Comparison of ENCODE assay signal across 8 cellular contexts in genomic region chr12:24561882-24562760, GRCh38.
DNase-seq lines count a peak whose midpoint lies in the region; ATAC-seq, FAIRE-seq and TF ChIP-seq lines count a peak whose summit lies in the region.

No MANE protein-coding gene starts in this region.

- peak overlapping the region; percentile 97 for H3K4me2 ChIP-seq in H9 (ENCODE audit: insufficient read depth, insufficient read length, low read length)
- H3K4me2 ChIP-seq in HepG2 (ENCODE audit: low read depth, low read length) = peak overlapping the region; percentile 95

- H3K23ac ChIP-seq in H9 (ENCODE audit: insufficient read length, low read depth, low read length) = no peak overlapping the region

- H3K79me2 ChIP-seq in H9 (ENCODE audit: insufficient read depth, low read length) (no peaks in the 10 kb centered on the region), HepG2 (ENCODE audit: insufficient read depth, low read length) (no peaks in the 10 kb centered on the region)

- H3K56ac ChIP-seq in H9 (ENCODE audit: insufficient read length, low read depth, low read length) = no peak overlapping the region

- peaks cover 28% of the 10 kb centered on the region for H3K23me2 ChIP-seq in H9 (ENCODE audit: insufficient read length, low read depth, low read length, poor library complexity, severe bottlenecking)

- no peak overlapping the region for H2BK12ac ChIP-seq in H9 (ENCODE audit: insufficient read length, low read depth, low read length)

- no peaks in the 10 kb centered on the region for H3K36me3 ChIP-seq in HepG2 (replicated peaks in 1 of 2; ENCODE audit: control insufficient read depth in 1 of 2, insufficient read depth in 2 of 2, low read length in 2 of 2)

- no peaks in the 10 kb centered on the region for H3K9me3 Mint-ChIP-seq in H9
- no peaks in the 10 kb centered on the region for H3K9me3 Mint-ChIP-seq in dendritic cell treated with granulocyte-macrophage colony-stimulating factor and Interleukin-4, amounts not matched to agents 40 ng/mL and 50 ng/mL, for 4 days
- H3K9me3 Mint-ChIP-seq in stimulated activated naive B cell treated with anti-CD40 and anti-IgM and Interleukin-4, amounts not matched to agents 10 μg/mL and 1 μg/mL and 100 μg/mL, for 72 hours = no peaks in the 10 kb centered on the region

- in situ Hi-C loops in HepG2 (cut with HindIII; ENCODE audit: extremely low pct_ligation_motif_present, low pct_unique_long_range_greater_than_20kb) = loop anchor here (25.0 kb wide), 1 partner anchor 550 kb away; no protein-coding TSS in a partner anchor

- peak; percentile 65 for ATAC-seq in HepG2
- ATAC-seq in stimulated activated naive B cell treated with anti-CD40 and anti-IgM and Interleukin-4, amounts not matched to agents 10 μg/mL and 1 μg/mL and 100 μg/mL, for 72 hours (replicated peaks) = peak; percentile 58 to 67
- ATAC-seq in HG03342 (IDR thresholded peaks at IDR 0.05; ENCODE audit: unreplicated experiment) = no peak
- no peak for ATAC-seq in HG03108 (IDR thresholded peaks at IDR 0.05; ENCODE audit: unreplicated experiment)

- no CpG with 5 or more reads among the region's 74 CpGs for WGBS in H9 (ENCODE audit: extremely low coverage, insufficient read length, low lambda C conversion rate)
- under 1% methylated on average over 27 of the region's 74 CpGs for WGBS in HepG2 (ENCODE audit: low lambda C conversion rate)

- intact Hi-C loops in dendritic cell treated with granulocyte-macrophage colony-stimulating factor and Interleukin-4, amounts not matched to agents 40 ng/mL and 50 ng/mL, for 4 days (cut with micrococcal nuclease) = no loop called here
- intact Hi-C loops in HepG2 (cut with micrococcal nuclease; ENCODE audit: unreplicated experiment) = no loop called here

- H2BK20ac ChIP-seq in H9 (ENCODE audit: low read depth, low read length, poor library complexity, severe bottlenecking) = no peak overlapping the region

- H3K4me3 ChIP-seq in HepG2 (replicated peaks in 1 of 3; ENCODE audit: insufficient read depth in 1 of 3, low read depth in 2 of 3, low read length in 3 of 3) = peak overlapping the region; percentile 46 to 70 (median 67)

- TF ChIP-seq CTCF in H9 (conservative IDR thresholded peaks at IDR 0.05) (no peak), HepG2 (CRISPR knock-in tag; IDR thresholded peaks at IDR 0.05) (no peak)

- no peak for TF ChIP-seq POLR2A in HepG2 (IDR thresholded peaks at IDR 0.05; ENCODE audit: insufficient read depth in 1 of 2, low read depth in 2 of 2, low read length in 2 of 2)

- TF ChIP-seq EP300 in HepG2 (IDR thresholded peaks at IDR 0.05; ENCODE audit: low read depth in 2 of 2, low read length in 2 of 2) (no peak), HepG2 (CRISPR knock-in tag; IDR thresholded peaks at IDR 0.05; ENCODE audit: borderline replicate concordance) (no peak)

- peaks cover 36 to 48% of the 10 kb centered on the region in 2 experiments for H3K4me1 Mint-ChIP-seq in H9
- H3K4me1 Mint-ChIP-seq in dendritic cell treated with granulocyte-macrophage colony-stimulating factor and Interleukin-4, amounts not matched to agents 40 ng/mL and 50 ng/mL, for 4 days (ENCODE audit: low read depth) = peaks cover 29% of the 10 kb centered on the region
- peaks cover 17 to 22% of the 10 kb centered on the region in 2 donors for H3K4me1 Mint-ChIP-seq in stimulated activated naive B cell treated with anti-CD40 and anti-IgM and Interleukin-4, amounts not matched to agents 10 μg/mL and 1 μg/mL and 100 μg/mL, for 72 hours

- H3K27me3 ChIP-seq in H9 (ENCODE audit: insufficient read depth, low read length) (peaks cover 5% of the 10 kb centered on the region; the same call in 1 of the 2 replicates), HepG2 (ENCODE audit: control insufficient read depth in 1 of 2, insufficient read depth in 2 of 2, low read length in 2 of 2) (peaks cover 2 to 44% of the 10 kb centered on the region in 2 experiments)

- H2BK5ac ChIP-seq in H9 (ENCODE audit: insufficient read length, low read length) = no peak overlapping the region

- no peak overlapping the region for H2BK15ac ChIP-seq in H9 (ENCODE audit: low read depth, low read length)

- no peak overlapping the region for H4K91ac ChIP-seq in H9 (ENCODE audit: insufficient read length, low read depth, low read length)

- POLR2A ChIA-PET in HepG2 (lab: Yijun Ruan, JAX) = no interaction called here

- peak overlapping the region; percentile 80 for H3K14ac ChIP-seq in H9 (ENCODE audit: insufficient read depth, low read length)

- peaks cover 1% of the 10 kb centered on the region; the same call in 1 of the 2 replicates for H3K4me1 ChIP-seq in H9 (ENCODE audit: insufficient read depth, low read length)
- peaks cover 23% of the 10 kb centered on the region for H3K4me1 ChIP-seq in HepG2 (ENCODE audit: insufficient read depth, low read length)

- no peak overlapping the region for H3T11ph ChIP-seq in H9 (ENCODE audit: low read length)

- no peak for FAIRE-seq in HepG2 (lab: Jason Lieb, UNC)

- H4K20me1 ChIP-seq in H9 (ENCODE audit: control insufficient read depth, insufficient read depth, insufficient read length) (no peaks in the 10 kb centered on the region), HepG2 (ENCODE audit: insufficient read depth, low read length) (no peaks in the 10 kb centered on the region)

- no peak for TF ChIP-seq RAD21 in HepG2 (CRISPR knock-in tag; IDR thresholded peaks at IDR 0.05)

- no peak overlapping the region for H2AFZ ChIP-seq in H9 (ENCODE audit: low read length)
- H2AFZ ChIP-seq in HepG2 (ENCODE audit: low read length) = no peak overlapping the region

- H3K4ac ChIP-seq in H9 (ENCODE audit: low read depth, low read length) = no peak overlapping the region

- H3K27ac Mint-ChIP-seq in H9 = peak overlapping the region; percentile 51 to 96 (median 94)
- peak overlapping the region; percentile 51 for H3K27ac Mint-ChIP-seq in dendritic cell treated with granulocyte-macrophage colony-stimulating factor and Interleukin-4, amounts not matched to agents 40 ng/mL and 50 ng/mL, for 4 days
- peak overlapping the region; percentile 84 for H3K27ac Mint-ChIP-seq in stimulated activated naive B cell treated with anti-CD40 and anti-IgM and Interleukin-4, amounts not matched to agents 10 μg/mL and 1 μg/mL and 100 μg/mL, for 72 hours

- H3K27ac ChIP-seq in H9 (ENCODE audit: insufficient read length, low read depth, low read length) (no peak overlapping the region), HepG2 (ENCODE audit: extremely low read length, insufficient read depth, low read length) (no peak overlapping the region)

- H3K18ac ChIP-seq in H9 (ENCODE audit: insufficient read length, low read depth, low read length) = peak overlapping the region; percentile 74

- H2AK5ac ChIP-seq in H9 (ENCODE audit: insufficient read length, low read length) = no peak overlapping the region

- H3K4me3 Mint-ChIP-seq in H9 = peak overlapping the region; percentile 78 to 94
- peak overlapping the region; percentile 91 for H3K4me3 Mint-ChIP-seq in dendritic cell treated with granulocyte-macrophage colony-stimulating factor and Interleukin-4, amounts not matched to agents 40 ng/mL and 50 ng/mL, for 4 days
- H3K4me3 Mint-ChIP-seq in stimulated activated naive B cell treated with anti-CD40 and anti-IgM and Interleukin-4, amounts not matched to agents 10 μg/mL and 1 μg/mL and 100 μg/mL, for 72 hours = peak overlapping the region; percentile 94

- H2BK120ac ChIP-seq in H9 (ENCODE audit: low read depth, low read length, poor library complexity, severe bottlenecking) = no peak overlapping the region

- H3K9me3 ChIP-seq in H9 (ENCODE audit: control insufficient read depth, low read depth, low read length) (no peaks in the 10 kb centered on the region), HepG2 (ENCODE audit: low read length) (no peaks in the 10 kb centered on the region)

- H4K5ac ChIP-seq in H9 (ENCODE audit: insufficient read length, low read depth, low read length) = no peak overlapping the region

- H3K79me1 ChIP-seq in H9 (ENCODE audit: insufficient read depth, low read depth, low read length, poor library complexity, severe bottlenecking) = no peaks in the 10 kb centered on the region

- no peak overlapping the region for H4K8ac ChIP-seq in H9 (replicated peaks; ENCODE audit: insufficient read length, low read depth, low read length)

- H3K36me3 Mint-ChIP-seq in H9 (ENCODE audit: insufficient read depth in 1 of 3, low read depth in 3 of 3) = no peaks in the 10 kb centered on the region; a peak in 2 of 7 replicates
- peaks cover 13% of the 10 kb centered on the region for H3K36me3 Mint-ChIP-seq in dendritic cell treated with granulocyte-macrophage colony-stimulating factor and Interleukin-4, amounts not matched to agents 40 ng/mL and 50 ng/mL, for 4 days (ENCODE audit: low read depth)
- H3K36me3 Mint-ChIP-seq in stimulated activated naive B cell treated with anti-CD40 and anti-IgM and Interleukin-4, amounts not matched to agents 10 μg/mL and 1 μg/mL and 100 μg/mL, for 72 hours = peaks cover 0 to 4% of the 10 kb centered on the region in 2 donors

- CTCF ChIA-PET in HepG2 (lab: Yijun Ruan, JAX; ENCODE audit: low intra/inter-chr PET ratio, low total read pairs) = no interaction called here

- DNase-seq in C1 segment of cervical spinal cord (lab: John Stamatoyannopoulos, UW) (peak in 12 of 14 donors; percentile 11 to 76 (median 55)), H9 (peak; percentile 87), RPMI8226 (peak; percentile 13), HepG2 (ENCODE audit: low spot score) (no peak)
- DNase-seq in stimulated activated naive B cell treated with anti-CD40 and anti-IgM and Interleukin-4, amounts not matched to agents 10 μg/mL and 1 μg/mL and 100 μg/mL, for 72 hours = peak; percentile 12

- H3K9ac ChIP-seq in H9 (ENCODE audit: extremely low read depth, insufficient read length, low read length) (peak overlapping the region; percentile 70), HepG2 (ENCODE audit: insufficient read depth, low read depth, low read length) (no peak overlapping the region)

- BruUV-seq in HepG2 (replicated peaks; lab: Mats Ljungman, UMichigan) = no TSS peak

- peaks cover 42% of the 10 kb centered on the region for H3K27me3 Mint-ChIP-seq in H9 (ENCODE audit: low read depth)
- H3K27me3 Mint-ChIP-seq in dendritic cell treated with granulocyte-macrophage colony-stimulating factor and Interleukin-4, amounts not matched to agents 40 ng/mL and 50 ng/mL, for 4 days = peaks cover 70% of the 10 kb centered on the region
- peaks cover 35 to 51% of the 10 kb centered on the region in 2 donors for H3K27me3 Mint-ChIP-seq in stimulated activated naive B cell treated with anti-CD40 and anti-IgM and Interleukin-4, amounts not matched to agents 10 μg/mL and 1 μg/mL and 100 μg/mL, for 72 hours

Comparison
In these comparisons a context has a peak if more than half of its experiments do, and no peak if none do; other contexts are left out.
1. ATAC-seq: peak in HepG2 (single experiment) and stimulated activated naive B cell treated with anti-CD40 and anti-IgM and Interleukin-4, amounts not matched to agents 10 μg/mL and 1 μg/mL and 100 μg/mL, for 72 hours (2 of 2); none in HG03342 (single experiment) and HG03108 (single experiment).
2. Peak in every context shown above with its lines, with median percentiles within 50 percentile points of each other: H3K27ac Mint-ChIP-seq and H3K4me3 Mint-ChIP-seq.